ENCODE assay signal across 22 cellular contexts in genomic region chr4:76160355-76160754, GRCh38. TPM values are rescaled to one million over a fixed set of nuclear protein-coding genes. Genes with fewer than 3 reads are reported as not detected.
DNase-seq lines count a peak whose midpoint lies in the region; ATAC-seq, FAIRE-seq and TF ChIP-seq lines count a peak whose summit lies in the region.
"Had no signal": no experiment of that assay in that cellular context is flagged by ENCODE, and none has a peak within 500 bp of the region (broad histone marks: within the 10 kb centered on the region; RNA-seq: fewer than 3 reads in every experiment).

No MANE protein-coding gene starts in this region.

- H3K27me3 ChIP-seq in Caco-2 (replicated peaks; ENCODE audit: control insufficient read depth, insufficient read depth, low read length): no peaks in the 10 kb centered on the region
- no peaks in the 10 kb centered on the region for H3K27me3 ChIP-seq in GM12878 (replicated peaks in 1 of 2; ENCODE audit: control insufficient read depth in 2 of 2, insufficient read depth in 2 of 2, low read length in 1 of 2)
- H3K27me3 ChIP-seq: SJCRH30 had no signal

- POLR2A ChIA-PET in Caco-2 (lab: Charles Lee) (no interaction called here), GM12878 (lab: Charles Lee) (no interaction called here)

- no peak overlapping the region for H3K9ac ChIP-seq in GM12878 (ENCODE audit: control insufficient read depth, insufficient read depth, low read length)
- H3K9ac ChIP-seq: GM23248, KMS-11 had no signal

- WGBS in GM12878 (ENCODE audit: insufficient coverage, insufficient replicate concordance, low lambda C conversion rate, missing lambda C conversion rate): 44% methylated on average over 2 of the region's 2 CpGs

- RAD21 ChIA-PET in GM12878 (lab: Charles Lee; ENCODE audit: unreplicated experiment): interaction anchor here (1.0 kb wide), 1 partner anchor 165 kb away, joined by 5 read pairs; no protein-coding TSS in a partner anchor

- H3K27me3 Mint-ChIP-seq in Caco-2 (ENCODE audit: insufficient read depth, unreplicated experiment): no peaks in the 10 kb centered on the region

- no peak overlapping the region for H3K4me3 Mint-ChIP-seq in Caco-2 (ENCODE audit: unreplicated experiment)

- H3K4me2 ChIP-seq in GM12878 (ENCODE audit: control insufficient read depth, insufficient read depth): no peak overlapping the region
- H3K4me2 ChIP-seq: KMS-11 had no signal

- no peak for FAIRE-seq in GM12878 (lab: Jason Lieb, UNC)
- FAIRE-seq: GM18507, HTR-8/SVneo, RCC 7860 had no signal

- H3K4me3 ChIP-seq in Caco-2 (ENCODE audit: low read depth, low read length): no peak overlapping the region
- no peak overlapping the region for H3K4me3 ChIP-seq in GM12878
- H3K4me3 ChIP-seq: GM23248, SJCRH30 had no signal

- no peaks in the 10 kb centered on the region for H4K20me1 ChIP-seq in GM12878 (ENCODE audit: control insufficient read depth, insufficient read depth)

- H3K27ac ChIP-seq in GM12878 (ENCODE audit: control insufficient read depth, insufficient read depth): no peak overlapping the region
- H3K27ac ChIP-seq: GM23248, KMS-11, SJCRH30 had no signal

- no peaks in the 10 kb centered on the region for H3K4me1 Mint-ChIP-seq in Caco-2 (ENCODE audit: low read depth, unreplicated experiment)

- no peaks in the 10 kb centered on the region for H3K79me2 ChIP-seq in GM12878 (ENCODE audit: control insufficient read depth, insufficient read depth, low read length)

- TSS peak; percentile 43 for BruUV-seq in Caco-2 (replicated peaks; lab: Mats Ljungman, UMichigan)
- BruUV-seq in GM12878 (replicated peaks; lab: Mats Ljungman, UMichigan): TSS peak; percentile 65

- TF ChIP-seq RAD21 in GM12878 (IDR thresholded peaks at IDR 0.05; ENCODE audit: insufficient read depth, low read depth, low read length): no peak

- no peak for DNase-seq in Caco-2
- peak; percentile 8 for DNase-seq in KBM-7
- peak; percentile 85 for DNase-seq in NOMO-1 treated with DMSO at 0.1 percent for 48 hours (lab: John Stamatoyannopoulos, UW; ENCODE audit: unreplicated experiment)
- no peak for DNase-seq in GM12878 (ENCODE audit: low read depth, low spot score)
- DNase-seq in stimulated activated naive CD8-positive, alpha-beta T cell treated with anti-CD3 and anti-CD28 coated beads, Interleukin-15, Interleukin-2, amounts not matched to agents 100 U/mL and 50 U/mL, for 24 hours: no peak
- DNase-seq in stimulated activated CD4-positive, alpha-beta T cell treated with anti-CD3 and anti-CD28 coated beads, Interleukin-1b, Interleukin-23, amount 100 ng/mL, for 48 hours: no peak
- no peak for DNase-seq in stimulated activated CD4-positive, alpha-beta T cell treated with anti-CD3 and anti-CD28 coated beads, Interleukin-15, amount 100 ng/mL, for 24 hours
- DNase-seq: GM23248, H7, MM.1S, NCI-H1105, NCI-H1436 treated with DMSO at 0.1 percent for 48 hours, NCI-H1930, NCI-H2107, NCI-H524, NCI-H774, OCI-M1, SJCRH30 had no signal

- no peak for TF ChIP-seq POLR2A in GM12878 (IDR thresholded peaks at IDR 0.05; ENCODE audit: low read depth, low read length)

- H3K4me1 ChIP-seq in Caco-2 (no peaks in the 10 kb centered on the region), GM12878 (ENCODE audit: control insufficient read depth, insufficient read depth, low read length) (no peaks in the 10 kb centered on the region)

- H3K27ac Mint-ChIP-seq in Caco-2 (ENCODE audit: unreplicated experiment): no peak overlapping the region

- TF ChIP-seq EP300 in GM12878 (IDR thresholded peaks at IDR 0.05; ENCODE audit: borderline replicate concordance in 1 of 2, control insufficient read depth in 1 of 2, low read depth in 2 of 2, low read length in 2 of 2): no peak

- no peaks in the 10 kb centered on the region for H3K9me3 ChIP-seq in Caco-2
- H3K9me3 ChIP-seq in GM12878 (replicated peaks; ENCODE audit: control insufficient read depth, insufficient read depth, low read length): no peaks in the 10 kb centered on the region
- H3K9me3 ChIP-seq: SJCRH30 had no signal

- no peak for ATAC-seq in GM12878
- no peak for ATAC-seq in stimulated activated naive CD8-positive, alpha-beta T cell treated with anti-CD3 and anti-CD28 coated beads, Interleukin-15, Interleukin-2, amounts not matched to agents 100 U/mL and 50 U/mL, for 24 hours

- H3K36me3 ChIP-seq in Caco-2 (ENCODE audit: control insufficient read depth, insufficient read depth, low read length) (no peaks in the 10 kb centered on the region; the same call in 1 of the 2 replicates), GM12878 (ENCODE audit: control insufficient read depth in 2 of 2, insufficient read depth in 2 of 2, low read length in 1 of 2) (peaks cover 0 to 6% of the 10 kb centered on the region in 2 experiments; a peak in 2 of 4 replicates)

- no peak overlapping the region for H2AFZ ChIP-seq in GM12878 (ENCODE audit: control insufficient read depth, low read depth, low read length)
- H2AFZ ChIP-seq: GM23248 had no signal

- SMC1A ChIA-PET in GM12878 (lab: Charles Lee; ENCODE audit: uncharacterized antibody, unreplicated experiment): interaction anchor here (1.8 kb wide), 1 partner anchor 11 kb away, joined by 5 read pairs; the partner anchor contains the start of gene NUP54

- in situ Hi-C loops in KBM-7 (cut with MboI; ENCODE audit: low pct_unique_long_range_greater_than_20kb, low sequenced_read_pairs): no loop called here
- in situ Hi-C loops in GM12878 (cut with MboI): no loop called here

- H3K36me3 Mint-ChIP-seq in Caco-2 (ENCODE audit: insufficient read depth, unreplicated experiment): peaks cover 65% of the 10 kb centered on the region

- peaks cover 6% of the 10 kb centered on the region for H3K9me3 Mint-ChIP-seq in Caco-2 (ENCODE audit: unreplicated experiment)

- intact Hi-C loops in Caco-2 (cut with micrococcal nuclease; ENCODE audit: unreplicated experiment) (no loop called here), GM12878 (cut with micrococcal nuclease; ENCODE audit: unreplicated experiment) (no loop called here)

- TF ChIP-seq CTCF in Caco-2 (IDR thresholded peaks at IDR 0.05; ENCODE audit: insufficient read depth in 1 of 2, low read depth in 1 of 2, low read length in 1 of 2, severe bottlenecking in 1 of 2, unreplicated experiment in 1 of 2): no peak
- no peak for TF ChIP-seq CTCF in GM12878 (IDR thresholded peaks at IDR 0.05 in 2 of 3, conservative IDR thresholded peaks at IDR 0.05 in 1 of 3; ENCODE audit: control insufficient read depth in 2 of 3, extremely low read depth in 1 of 3, insufficient read depth in 1 of 3, low read depth in 3 of 3, low read length in 3 of 3)

- CTCF ChIA-PET in Caco-2 (lab: Charles Lee) (no interaction called here), GM12878 (lab: Yijun Ruan, JAX) (interaction anchor here (1.2 kb wide), 1 partner anchor 19 kb away, joined by 4 read pairs; no protein-coding TSS in a partner anchor)

TF ChIP-seq in GM12878, 131 proteins besides CTCF, POLR2A, EP300 and RAD21 (continues in another document):
- TF ChIP-seq, protein P1, sequence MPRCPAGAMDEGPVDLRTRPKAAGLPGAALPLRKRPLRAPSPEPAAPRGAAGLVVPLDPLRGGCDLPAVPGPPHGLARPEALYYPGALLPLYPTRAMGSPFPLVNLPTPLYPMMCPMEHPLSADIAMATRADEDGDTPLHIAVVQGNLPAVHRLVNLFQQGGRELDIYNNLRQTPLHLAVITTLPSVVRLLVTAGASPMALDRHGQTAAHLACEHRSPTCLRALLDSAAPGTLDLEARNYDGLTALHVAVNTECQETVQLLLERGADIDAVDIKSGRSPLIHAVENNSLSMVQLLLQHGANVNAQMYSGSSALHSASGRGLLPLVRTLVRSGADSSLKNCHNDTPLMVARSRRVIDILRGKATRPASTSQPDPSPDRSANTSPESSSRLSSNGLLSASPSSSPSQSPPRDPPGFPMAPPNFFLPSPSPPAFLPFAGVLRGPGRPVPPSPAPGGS (IDR thresholded peaks at IDR 0.05; ENCODE audit: borderline replicate concordance, insufficient read depth, low read depth, low read length, poor library complexity, severe bottlenecking): no peak
- TF ChIP-seq MYB (IDR thresholded peaks at IDR 0.05; ENCODE audit: borderline replicate concordance, low read depth, low read length): no peak
- TF ChIP-seq CREM (IDR thresholded peaks at IDR 0.05; ENCODE audit: low read depth): no peak

RNA-seq across cellular contexts. Expression of gene NUP54, which starts 12.2 kb away (rescaled TPM):
- total RNA-seq in Caco-2 (2022) (64.9 and 68.8 TPM in 2 replicates), GM12878 (2014; rRNA removed) (40.9 and 48.1 TPM in 2 replicates), GM12878 (2014; rRNA removed; fragmentation: Illumina TruSeq; extraction: Trizol) (51.9 and 52.9 TPM in 2 replicates), GM12878 (2021) (37.2 and 39.6 TPM in 2 replicates)
- total RNA-seq in GM12878 (2013; cell fraction: nucleolus; rRNA removed): 79.3 and 81.0 TPM in 2 replicates
- 13.3 TPM for polyA plus RNA-seq in GM12878 (2011; ENCODE audit: low read depth)
- polyA plus RNA-seq in GM12878 (2011; rRNA removed) (69.0 and 122 TPM in 2 replicates), GM12878 (2014; fragmentation: Illumina TruSeq; extraction: Trizol) (44.1 and 54.6 TPM in 2 replicates), GM12878 (2014; fragmentation: Nextera tagmentation; extraction: Ambion mirVana) (10 to 100 TPM; 17.5 to 27.7 TPM), GM12878 (2014; rRNA removed) (31.1 and 33.6 TPM in 2 replicates), GM12878 (2016; fragmentation: Nextera tagmentation; extraction: Ambion mirVana) (10 to 100 TPM; 43.7 to 44.6 TPM)
- 19.6 and 21.1 TPM in 2 replicates for polyA plus RNA-seq in GM12878 (2011; cell fraction: cytosol; rRNA removed)
- 31.3 and 38.7 TPM in 2 replicates for polyA plus RNA-seq in GM12878 (2011; cell fraction: nucleus; rRNA removed)
- polyA plus RNA-seq in GM12878 (2012): 23.0 and 26.3 TPM in 2 replicates
- polyA minus RNA-seq in GM12878 (2011; rRNA and poly(A)+ RNA removed): 77.8 and 123 TPM in 2 replicates
- 25.5 and 27.8 TPM in 2 replicates for polyA minus RNA-seq in GM12878 (2011; cell fraction: cytosol; rRNA and poly(A)+ RNA removed)
- 17.5 and 20.6 TPM in 2 replicates for polyA minus RNA-seq in GM12878 (2011; cell fraction: nucleus; rRNA and poly(A)+ RNA removed)

RNA-seq across cellular contexts. Expression of gene SCARB2, which starts 53.3 kb away (rescaled TPM):
- 148 and 150 TPM in 2 replicates for total RNA-seq in Caco-2 (2022)
- total RNA-seq in GM12878 (2013; cell fraction: nucleolus; rRNA removed): 11.8 and 13.3 TPM in 2 replicates
- total RNA-seq in GM12878 (2014; rRNA removed): 10.7 and 11.9 TPM in 2 replicates
- total RNA-seq in GM12878 (2014; rRNA removed; fragmentation: Illumina TruSeq; extraction: Trizol): 9.2 and 9.5 TPM in 2 replicates
- 6.2 and 8.4 TPM in 2 replicates for total RNA-seq in GM12878 (2021)
- 20.3 TPM for polyA plus RNA-seq in GM12878 (2011; ENCODE audit: low read depth)
- polyA plus RNA-seq in GM12878 (2011; rRNA removed): 9.9 and 10.9 TPM in 2 replicates
- 4.6 and 5.0 TPM in 2 replicates for polyA plus RNA-seq in GM12878 (2011; cell fraction: cytosol; rRNA removed)
- 5.7 and 6.6 TPM in 2 replicates for polyA plus RNA-seq in GM12878 (2011; cell fraction: nucleus; rRNA removed)
- polyA plus RNA-seq in GM12878 (2012): 12.4 and 14.6 TPM in 2 replicates
- 9.7 and 10.3 TPM in 2 replicates for polyA plus RNA-seq in GM12878 (2014; fragmentation: Illumina TruSeq; extraction: Trizol)
- 1 to 10 TPM; 2.1 to 3.7 TPM for polyA plus RNA-seq in GM12878 (2014; fragmentation: Nextera tagmentation; extraction: Ambion mirVana)
- polyA plus RNA-seq in GM12878 (2014; rRNA removed): 5.6 and 6.7 TPM in 2 replicates
- polyA plus RNA-seq in GM12878 (2016; fragmentation: Nextera tagmentation; extraction: Ambion mirVana): 10 to 100 TPM; 11.5 to 11.7 TPM
- polyA minus RNA-seq in GM12878 (2011; rRNA and poly(A)+ RNA removed): 19.4 and 25.1 TPM in 2 replicates
- polyA minus RNA-seq in GM12878 (2011; cell fraction: cytosol; rRNA and poly(A)+ RNA removed): 4.1 TPM in 2 replicates
- polyA minus RNA-seq in GM12878 (2011; cell fraction: nucleus; rRNA and poly(A)+ RNA removed): 6.2 and 15.4 TPM in 2 replicates

Comparison
In these comparisons a context has a peak if more than half of its experiments do, and no peak if none do; other contexts are left out.
1. DNase-seq: peak in KBM-7 (single experiment) and NOMO-1 treated with DMSO at 0.1 percent for 48 hours (single experiment); none in Caco-2 (0 of 2), GM12878 (single experiment), stimulated activated naive CD8-positive, alpha-beta T cell treated with anti-CD3 and anti-CD28 coated beads, Interleukin-15, Interleukin-2, amounts not matched to agents 100 U/mL and 50 U/mL, for 24 hours (single experiment), stimulated activated CD4-positive, alpha-beta T cell treated with anti-CD3 and anti-CD28 coated beads, Interleukin-1b, Interleukin-23, amount 100 ng/mL, for 48 hours (single experiment) and stimulated activated CD4-positive, alpha-beta T cell treated with anti-CD3 and anti-CD28 coated beads, Interleukin-15, amount 100 ng/mL, for 24 hours (single experiment).
2. RNA of gene SCARB2, which starts 53.3 kb away (total RNA-seq): 148 to 150 TPM in Caco-2; 6.2 to 13.3 TPM in GM12878; every median in the first group is over 10 times any median in the second.